Comparison of ENCODE assay signal across 8 cellular contexts in genomic region chr4:41257901-41258300, GRCh38. TPM values are rescaled to one million over a fixed set of nuclear protein-coding genes. Genes with fewer than 3 reads are reported as not detected.
DNase-seq lines count a peak whose midpoint lies in the region; ATAC-seq and TF ChIP-seq lines count a peak whose summit lies in the region.

No MANE protein-coding gene starts in this region.

- H3K4me1 Mint-ChIP-seq in CD4-positive, CD25-positive, alpha-beta regulatory T cell, result peaks cover 0 to 8% (median 4%) of the 10 kb centered on the region in 4 donors
- H3K4me1 Mint-ChIP-seq in neural crest cell, result peaks cover 32% of the 10 kb centered on the region

- no peak for ATAC-seq in CD4-positive, CD25-positive, alpha-beta regulatory T cell (ENCODE audit: low read depth in 2 of 2)
- no peak for ATAC-seq in IMR-90 (ENCODE audit: low read depth)

- in situ Hi-C loops in IMR-90 (cut with MboI; ENCODE audit: low sequenced_read_pairs), result no loop called here

- no peaks in the 10 kb centered on the region for H3K36me3 Mint-ChIP-seq in CD4-positive, CD25-positive, alpha-beta regulatory T cell
- H3K36me3 Mint-ChIP-seq in neural crest cell (ENCODE audit: low read depth), result peaks cover 4% of the 10 kb centered on the region

- peak overlapping the region in 3 of 4 donors; percentile 38 to 62 (median 42) for H3K4me3 Mint-ChIP-seq in CD4-positive, CD25-positive, alpha-beta regulatory T cell
- H3K4me3 Mint-ChIP-seq in neural crest cell, result peak overlapping the region; percentile 96

- TF ChIP-seq RAD21 in IMR-90 (IDR thresholded peaks at IDR 0.05; ENCODE audit: low read length), result no peak

- H3K9ac ChIP-seq in IMR-90 (ENCODE audit: low read depth, low read length), result peak overlapping the region; percentile 64

- H3K27ac Mint-ChIP-seq in CD4-positive, CD25-positive, alpha-beta regulatory T cell, result no peak overlapping the region
- H3K27ac Mint-ChIP-seq in neural crest cell (ENCODE audit: unreplicated experiment), result peak overlapping the region; percentile 89

- H3K27ac ChIP-seq in CD4-positive, CD25-positive, alpha-beta regulatory T cell (ENCODE audit: insufficient read depth, low read length, poor library complexity, severe bottlenecking), result no peak overlapping the region
- H3K27ac ChIP-seq in IMR-90 (ENCODE audit: insufficient read depth, low read length) (peak overlapping the region; percentile 45; the same call in 1 of the 2 replicates), dorsolateral prefrontal cortex (peak overlapping the region in 51 of 59 donors; percentile 0 to 97 (median 89))
- H3K27ac ChIP-seq in effector memory CD4-positive, alpha-beta T cell (ENCODE audit: insufficient read depth, low read length, poor library complexity, severe bottlenecking), result no peak overlapping the region

- CTCF ChIA-PET in IMR-90 (lab: Yijun Ruan, JAX), result interaction anchor here (0.9 to 1.5 kb wide), 3 partner anchors 42 to 330 kb away, joined by 3 to 4 read pairs (median 3); no protein-coding TSS in a partner anchor
- CTCF ChIA-PET in GM10248 (lab: Yijun Ruan, JAX), result interaction anchor here (1.2 to 4.3 kb wide), 2 partner anchors 22 to 35 kb away, joined by 3 to 35 read pairs; no protein-coding TSS in a partner anchor

- H2AK5ac ChIP-seq in IMR-90 (ENCODE audit: low read depth, low read length), result peak overlapping the region; percentile 65; the same call in 1 of the 2 replicates

- no peaks in the 10 kb centered on the region for H3K36me3 ChIP-seq in CD4-positive, CD25-positive, alpha-beta regulatory T cell (ENCODE audit: control insufficient read depth, insufficient read depth, low read length)
- H3K36me3 ChIP-seq in IMR-90 (ENCODE audit: control insufficient read depth, insufficient read depth, low read length), result peaks cover 25% of the 10 kb centered on the region
- no peaks in the 10 kb centered on the region for H3K36me3 ChIP-seq in effector memory CD4-positive, alpha-beta T cell (ENCODE audit: control insufficient read depth, insufficient read depth, low read length)

- DNase-seq in CD4-positive, CD25-positive, alpha-beta regulatory T cell, result no peak
- DNase-seq in IMR-90, result no peak
- peak in 1 of 10 donors; percentile 11 for DNase-seq in dorsolateral prefrontal cortex
- DNase-seq in neural crest cell (ENCODE audit: low read depth, low spot score), result no peak
- DNase-seq in effector memory CD4-positive, alpha-beta T cell, result no peak
- no peak for DNase-seq in germinal center (ENCODE audit: low spot score)
- DNase-seq in GM10248 (ENCODE audit: extremely low spot score), result no peak
- no peak for DNase-seq in GM10266 (ENCODE audit: extremely low spot score)

- H3K4me3 ChIP-seq in CD4-positive, CD25-positive, alpha-beta regulatory T cell (ENCODE audit: low read depth, low read length), result no peak overlapping the region
- H3K4me3 ChIP-seq in IMR-90 (ENCODE audit: insufficient read depth, low read depth, low read length) (peak overlapping the region; percentile 94), dorsolateral prefrontal cortex (peak overlapping the region; percentile 45 to 87 (median 77))
- H3K4me3 ChIP-seq in effector memory CD4-positive, alpha-beta T cell (ENCODE audit: insufficient read depth, low read depth, low read length, poor library complexity, severe bottlenecking), result no peak overlapping the region

- peaks cover 28% of the 10 kb centered on the region; the same call in 1 of the 2 replicates for H4K20me1 ChIP-seq in IMR-90 (ENCODE audit: insufficient read depth, low read length)

- peak overlapping the region; percentile 48 for H3K4ac ChIP-seq in IMR-90 (ENCODE audit: low read depth, low read length)

- H3K14ac ChIP-seq in IMR-90 (replicated peaks; ENCODE audit: low read depth, low read length), result peak overlapping the region; percentile 77

- dilution Hi-C loops in IMR-90 (cut with HindIII; ENCODE audit: low sequenced_read_pairs, unreplicated experiment), result no loop called here

- H3K4me1 ChIP-seq in CD4-positive, CD25-positive, alpha-beta regulatory T cell (ENCODE audit: control insufficient read depth, insufficient read depth, low read length, poor library complexity, severe bottlenecking), result no peaks in the 10 kb centered on the region
- H3K4me1 ChIP-seq in IMR-90 (ENCODE audit: control insufficient read depth, insufficient read depth, low read length), result peaks cover 4% of the 10 kb centered on the region
- peaks cover 12% of the 10 kb centered on the region for H3K4me1 ChIP-seq in effector memory CD4-positive, alpha-beta T cell (ENCODE audit: control insufficient read depth, insufficient read depth, low read length, poor library complexity, severe bottlenecking)

- peak overlapping the region; percentile 52; the same call in 1 of the 2 replicates for H3K56ac ChIP-seq in IMR-90 (ENCODE audit: extremely low read depth, insufficient read depth, low read length)

- no peak overlapping the region for H2BK20ac ChIP-seq in IMR-90 (ENCODE audit: low read depth, low read length)

- H3K27me3 Mint-ChIP-seq in CD4-positive, CD25-positive, alpha-beta regulatory T cell, result peaks cover 46% of the 10 kb centered on the region
- H3K27me3 Mint-ChIP-seq in neural crest cell (ENCODE audit: low read depth), result peaks cover 10% of the 10 kb centered on the region

- peaks cover 21% of the 10 kb centered on the region for H3K27me3 ChIP-seq in CD4-positive, CD25-positive, alpha-beta regulatory T cell (ENCODE audit: control insufficient read depth, insufficient read depth, low read length)
- H3K27me3 ChIP-seq in IMR-90 (ENCODE audit: control insufficient read depth, insufficient read depth, low read length), result no peaks in the 10 kb centered on the region
- peaks cover 0 to 13% (median 0%) of the 10 kb centered on the region in 45 donors for H3K27me3 ChIP-seq in dorsolateral prefrontal cortex
- H3K27me3 ChIP-seq in effector memory CD4-positive, alpha-beta T cell (replicated peaks; ENCODE audit: control insufficient read depth, insufficient read depth, low read length, poor library complexity, severe bottlenecking), result no peaks in the 10 kb centered on the region

- peak overlapping the region; percentile 87 for H2AK9ac ChIP-seq in IMR-90 (replicated peaks; ENCODE audit: low read depth, low read length, poor library complexity)

- H2BK15ac ChIP-seq in IMR-90 (ENCODE audit: low read depth, low read length), result peak overlapping the region; percentile 0; the same call in 1 of the 3 replicates

- H4K91ac ChIP-seq in IMR-90 (ENCODE audit: insufficient read depth, low read depth, low read length), result no peak overlapping the region; the same call in 1 of the 2 replicates

- BruUV-seq in IMR-90 (replicated peaks; lab: Mats Ljungman, UMichigan), result no TSS peak

- H3K23ac ChIP-seq in IMR-90 (ENCODE audit: low read depth, low read length), result peak overlapping the region; percentile 26; the same call in 1 of the 2 replicates

- H2BK120ac ChIP-seq in IMR-90 (ENCODE audit: low read depth, low read length), result no peak overlapping the region

- intact Hi-C loops in IMR-90 (cut with micrococcal nuclease), result loop anchor here (2.0 to 10.0 kb wide), 3 partner anchors 281 to 523 kb away; no protein-coding TSS in a partner anchor
- intact Hi-C loops in dorsolateral prefrontal cortex (cut with DNase I), result loop anchor here in 1 of 2 donors (5.0 kb wide), 1 partner anchor 41 kb away; no protein-coding TSS in a partner anchor

- no peak overlapping the region for H2BK5ac ChIP-seq in IMR-90 (ENCODE audit: low read depth, low read length, poor library complexity, severe bottlenecking)

- TF ChIP-seq POLR2A in IMR-90 (IDR thresholded peaks at IDR 0.05; ENCODE audit: low read depth, low read length), result no peak

- no peak overlapping the region for H3K18ac ChIP-seq in IMR-90 (ENCODE audit: low read depth, low read length)

- POLR2A ChIA-PET in IMR-90 (lab: Charles Lee; ENCODE audit: unreplicated experiment) (interaction anchor here (0.6 kb wide), 1 partner anchor 8 kb away, joined by 6 read pairs; no protein-coding TSS in a partner anchor), GM10248 (lab: Yijun Ruan, JAX) (no interaction called here)

- peaks cover 0 to 8% (median 0%) of the 10 kb centered on the region in 7 donors for H3K9me3 Mint-ChIP-seq in CD4-positive, CD25-positive, alpha-beta regulatory T cell
- H3K9me3 Mint-ChIP-seq in neural crest cell, result peaks cover 2% of the 10 kb centered on the region

- no peaks in the 10 kb centered on the region for H3K9me3 ChIP-seq in CD4-positive, CD25-positive, alpha-beta regulatory T cell (ENCODE audit: control insufficient read depth in 2 of 2, low read length in 2 of 2)
- H3K9me3 ChIP-seq in IMR-90 (ENCODE audit: control insufficient read depth, insufficient read depth, low read length), result no peaks in the 10 kb centered on the region
- H3K9me3 ChIP-seq in effector memory CD4-positive, alpha-beta T cell (ENCODE audit: control insufficient read depth, low read length), result no peaks in the 10 kb centered on the region

- peak overlapping the region; percentile 82 for H3K4me2 ChIP-seq in IMR-90 (ENCODE audit: low read depth, low read length)

- TF ChIP-seq CTCF in IMR-90 (conservative IDR thresholded peaks at IDR 0.05; ENCODE audit: low read depth, low read length), result no peak
- no peak for TF ChIP-seq CTCF in dorsolateral prefrontal cortex (IDR thresholded peaks at IDR 0.05 in 54 of 56, conservative IDR thresholded peaks at IDR 0.05 in 2 of 56; ENCODE audit: low read depth in 1 of 56, partially characterized antibody in 56 of 56)
- no peak for TF ChIP-seq CTCF in neural crest cell (conservative IDR thresholded peaks at IDR 0.05)
- TF ChIP-seq CTCF in GM10248 (IDR thresholded peaks at IDR 0.05; ENCODE audit: control extremely low read depth, extremely low read depth, low read depth, missing control alignments), result no peak
- no peak for TF ChIP-seq CTCF in GM10266 (IDR thresholded peaks at IDR 0.05; ENCODE audit: control insufficient read depth, insufficient read depth, low read depth, missing control alignments)

- peak overlapping the region; percentile 93 for H2AFZ ChIP-seq in IMR-90 (replicated peaks; ENCODE audit: low read length, poor library complexity)

- H4K5ac ChIP-seq in IMR-90 (ENCODE audit: low read depth, low read length), result peak overlapping the region; percentile 3; the same call in 1 of the 2 replicates

- peak overlapping the region in 1 of 2 experiments; percentile 37; a peak in 1 of 4 replicates for H4K8ac ChIP-seq in IMR-90 (ENCODE audit: low read depth in 2 of 2, low read length in 2 of 2)

- H3K79me1 ChIP-seq in IMR-90 (ENCODE audit: low read depth in 1 of 2, low read length in 2 of 2), result peaks cover 17 to 32% of the 10 kb centered on the region in 2 experiments

- WGBS in IMR-90 (ENCODE audit: extremely low coverage in 2 of 2, insufficient read length in 1 of 2), 2 experiments, result no CpG with 5 or more reads among the region's 11 CpGs

- H3K9me1 ChIP-seq in IMR-90 (ENCODE audit: insufficient read depth, low read length), result peaks cover 4% of the 10 kb centered on the region

RNA-seq across cellular contexts. Expression of gene UCHL1, which starts 1.2 kb away (rescaled TPM):
- not detected for total RNA-seq in CD4-positive, CD25-positive, alpha-beta regulatory T cell
- polyA plus RNA-seq in CD4-positive, CD25-positive, alpha-beta regulatory T cell, result not detected
- total RNA-seq in IMR-90 (2012; rRNA removed), result 972 and 1,122 TPM in 2 replicates
- 1,796 and 2,118 TPM in 2 replicates for polyA plus RNA-seq in IMR-90 (2012; rRNA removed)
- 1,744 and 2,681 TPM in 2 replicates for polyA plus RNA-seq in IMR-90 (2012; cell fraction: cytosol; rRNA removed)
- polyA plus RNA-seq in IMR-90 (2012; cell fraction: nucleus; rRNA removed; ENCODE audit: low replicate concordance), result 2,128 and 5,164 TPM in 2 replicates
- 1,000 to 10,000 TPM in 92 of 120 experiments, 100 to 1,000 TPM in 28; 402 to 1,618 (median 1,227) TPM for total RNA-seq in dorsolateral prefrontal cortex
- 265 and 285 TPM in 2 replicates for total RNA-seq in neural crest cell

RNA-seq across cellular contexts. Expression of gene APBB2, which starts 43.6 kb away (rescaled TPM):
- total RNA-seq in CD4-positive, CD25-positive, alpha-beta regulatory T cell, result not detected
- not detected for polyA plus RNA-seq in CD4-positive, CD25-positive, alpha-beta regulatory T cell
- total RNA-seq in IMR-90 (2012; rRNA removed) (64.7 and 75.5 TPM in 2 replicates), dorsolateral prefrontal cortex (100 to 1,000 TPM in 78 of 120 experiments, 10 to 100 TPM in 42; 71.7 to 260 (median 112) TPM), neural crest cell (68.5 and 72.7 TPM in 2 replicates)
- 41.1 and 47.9 TPM in 2 replicates for polyA plus RNA-seq in IMR-90 (2012; rRNA removed)
- polyA plus RNA-seq in IMR-90 (2012; cell fraction: cytosol; rRNA removed), result 21.2 and 27.8 TPM in 2 replicates
- polyA plus RNA-seq in IMR-90 (2012; cell fraction: nucleus; rRNA removed; ENCODE audit: low replicate concordance), result 50.5 and 115 TPM in 2 replicates

Comparison
In these comparisons a context has a peak if more than half of its experiments do, and no peak if none do; other contexts are left out.
1. H3K27ac ChIP-seq: peak in IMR-90 (single experiment) and dorsolateral prefrontal cortex (51 of 59); none in CD4-positive, CD25-positive, alpha-beta regulatory T cell (single experiment) and effector memory CD4-positive, alpha-beta T cell (single experiment).
2. H3K4me3 ChIP-seq: peak in IMR-90 (single experiment) and dorsolateral prefrontal cortex (59 of 59); none in CD4-positive, CD25-positive, alpha-beta regulatory T cell (single experiment) and effector memory CD4-positive, alpha-beta T cell (single experiment).
3. RNA of gene UCHL1, which starts 1.2 kb away (total RNA-seq): 402 to 1,618 TPM in dorsolateral prefrontal cortex, 972 to 1,122 TPM in IMR-90 and 265 to 285 TPM in neural crest cell; not detected in CD4-positive, CD25-positive, alpha-beta regulatory T cell (single experiment); every median in the first group is over 100 times any median in the second.
4. RNA of gene APBB2, which starts 43.6 kb away (total RNA-seq): 71.7 to 260 TPM in dorsolateral prefrontal cortex, 64.7 to 75.5 TPM in IMR-90 and 68.5 to 72.7 TPM in neural crest cell; not detected in CD4-positive, CD25-positive, alpha-beta regulatory T cell (single experiment); every median in the first group is over 10 times any median in the second.